In genomic region chr17:41973457-41973856, GRCh38 we compare ENCODE assay signal across 13 cellular contexts. TPM values are rescaled to one million over a fixed set of nuclear protein-coding genes. Genes with fewer than 3 reads are reported as not detected.
DNase-seq lines count a peak whose midpoint lies in the region; ATAC-seq and TF ChIP-seq lines count a peak whose summit lies in the region.
"Had no signal": no experiment of that assay in that cellular context is flagged by ENCODE, and none has a peak within 500 bp of the region (broad histone marks: within the 10 kb centered on the region; RNA-seq: fewer than 3 reads in every experiment).

No MANE protein-coding gene starts in this region.

- POLR2A ChIA-PET in CD8-positive, alpha-beta T cell (lab: Charles Lee): no interaction called here

- peak overlapping the region; percentile 42 to 100 (median 98) for H3K27ac ChIP-seq in dorsolateral prefrontal cortex
- H3K27ac ChIP-seq in tibial nerve: peak overlapping the region in 3 of 4 donors; percentile 63 to 97 (median 94)
- H3K27ac ChIP-seq in CD8-positive, alpha-beta T cell (ENCODE audit: low read depth, low read length): no peak overlapping the region

- peak overlapping the region; percentile 9 to 74 for H3K27ac Mint-ChIP-seq in activated naive CD4-positive, alpha-beta T cell treated with anti-CD3 and anti-CD28 coated beads, Interleukin-2, amount 50 U/mL, for 72 hours
- peak overlapping the region; percentile 87 to 88 for H3K27ac Mint-ChIP-seq in natural killer cell
- H3K27ac Mint-ChIP-seq in CD8-positive, alpha-beta T cell: no peak overlapping the region
- H3K27ac Mint-ChIP-seq: stimulated activated naive CD8-positive, alpha-beta T cell treated with anti-CD3 and anti-CD28 coated beads, Interleukin-15, Interleukin-2, amounts not matched to agents 100 ng/mL and 50 ng/mL, for 24 hours had no signal

- H3K4me3 ChIP-seq in dorsolateral prefrontal cortex: peak overlapping the region in 58 of 59 donors; percentile 8 to 99 (median 96)
- peak overlapping the region in 1 of 4 donors; percentile 99 for H3K4me3 ChIP-seq in tibial nerve
- no peak overlapping the region for H3K4me3 ChIP-seq in CD8-positive, alpha-beta T cell (ENCODE audit: low read depth, low read length)

- H3K36me3 ChIP-seq in tibial nerve: peaks cover 0 to 99% (median 32%) of the 10 kb centered on the region in 3 donors
- peaks cover 61% of the 10 kb centered on the region for H3K36me3 ChIP-seq in CD8-positive, alpha-beta T cell (ENCODE audit: insufficient read depth, low read length)

- peaks cover 0 to 93% (median 42%) of the 10 kb centered on the region in 4 donors for H3K4me1 ChIP-seq in tibial nerve
- peaks cover 7% of the 10 kb centered on the region for H3K4me1 ChIP-seq in CD8-positive, alpha-beta T cell (ENCODE audit: insufficient read depth, low read length)

- no peaks in the 10 kb centered on the region for H3K27me3 Mint-ChIP-seq in natural killer cell (ENCODE audit: low read depth in 2 of 2)
- no peaks in the 10 kb centered on the region for H3K27me3 Mint-ChIP-seq in CD8-positive, alpha-beta T cell (ENCODE audit: low read depth)
- H3K27me3 Mint-ChIP-seq: brain; stimulated activated naive CD8-positive, alpha-beta T cell treated with anti-CD3 and anti-CD28 coated beads, Interleukin-15, Interleukin-2, amounts not matched to agents 100 ng/mL and 50 ng/mL, for 24 hours had no signal

- intact Hi-C loops in dorsolateral prefrontal cortex (cut with DNase I) (loop anchor here in 1 of 2 donors (2.0 kb wide), 1 partner anchor 15 kb away; no protein-coding TSS in a partner anchor), natural killer cell (cut with micrococcal nuclease) (no loop called here)
- intact Hi-C loops in CD8-positive, alpha-beta T cell (cut with DNase I, micrococcal nuclease): no loop called here

- no peaks in the 10 kb centered on the region for H3K9me3 ChIP-seq in tibial nerve
- no peaks in the 10 kb centered on the region for H3K9me3 ChIP-seq in CD8-positive, alpha-beta T cell (ENCODE audit: low read length)

- TF ChIP-seq POLR2A in tibial nerve (IDR thresholded peaks at IDR 0.05): no peak

- CTCF ChIA-PET in CD8-positive, alpha-beta T cell (lab: Charles Lee): interaction anchor here (1.0 to 2.5 kb wide), 3 partner anchors 9 to 231 kb away, joined by 3 to 8 read pairs (median 6); no protein-coding TSS in a partner anchor

- peaks cover 21 to 38% of the 10 kb centered on the region in 2 donors for H3K4me1 Mint-ChIP-seq in natural killer cell
- H3K4me1 Mint-ChIP-seq in CD8-positive, alpha-beta T cell (ENCODE audit: low read depth): peaks cover 20% of the 10 kb centered on the region

- WGBS in tibial nerve, 2 donors: 52 to 59% methylated on average over 21 of the region's 21 CpGs

- no peak for TF ChIP-seq CTCF in dorsolateral prefrontal cortex (IDR thresholded peaks at IDR 0.05 in 54 of 56, conservative IDR thresholded peaks at IDR 0.05 in 2 of 56; ENCODE audit: low read depth in 1 of 56, partially characterized antibody in 56 of 56)
- no peak for TF ChIP-seq CTCF in natural killer cell (IDR thresholded peaks at IDR 0.05)
- no peak for TF ChIP-seq CTCF in tibial nerve (IDR thresholded peaks at IDR 0.05)
- no peak for TF ChIP-seq CTCF in CD8-positive, alpha-beta T cell (IDR thresholded peaks at IDR 0.05)

- H3K4me3 Mint-ChIP-seq in natural killer cell: peak overlapping the region; percentile 65
- no peak overlapping the region for H3K4me3 Mint-ChIP-seq in CD8-positive, alpha-beta T cell
- H3K4me3 Mint-ChIP-seq: brain; stimulated activated naive CD8-positive, alpha-beta T cell treated with anti-CD3 and anti-CD28 coated beads, Interleukin-15, Interleukin-2, amounts not matched to agents 100 ng/mL and 50 ng/mL, for 24 hours had no signal

- peaks cover 10 to 13% of the 10 kb centered on the region in 2 donors for H3K36me3 Mint-ChIP-seq in activated naive CD4-positive, alpha-beta T cell treated with anti-CD3 and anti-CD28 coated beads, Interleukin-2, amount 50 U/mL, for 72 hours
- no peaks in the 10 kb centered on the region for H3K36me3 Mint-ChIP-seq in natural killer cell
- peaks cover 76% of the 10 kb centered on the region for H3K36me3 Mint-ChIP-seq in CD8-positive, alpha-beta T cell

- H3K27me3 ChIP-seq in dorsolateral prefrontal cortex (no peaks in the 10 kb centered on the region), tibial nerve (no peaks in the 10 kb centered on the region)
- H3K27me3 ChIP-seq in CD8-positive, alpha-beta T cell (ENCODE audit: insufficient read depth, low read length): no peaks in the 10 kb centered on the region

- ATAC-seq in activated naive CD4-positive, alpha-beta T cell treated with anti-CD3 and anti-CD28 coated beads, Interleukin-2, amount 50 U/mL, for 72 hours: no peak
- ATAC-seq in natural killer cell (peak; percentile 51 to 85 (median 83)), GM19467 (IDR thresholded peaks at IDR 0.05; ENCODE audit: unreplicated experiment) (no peak)
- no peak for ATAC-seq in CD8-positive, alpha-beta T cell

- TF ChIP-seq EP300 in tibial nerve (IDR thresholded peaks at IDR 0.05): peak in 1 of 2 donors; percentile 17

- DNase-seq in activated naive CD4-positive, alpha-beta T cell treated with anti-CD3 and anti-CD28 coated beads, Interleukin-2, amount 50 U/mL, for 72 hours (ENCODE audit: low spot score in 2 of 2): no peak
- DNase-seq in activated naive CD4-positive, alpha-beta T cell treated with Interleukin-2 at 50 U/mL for 16 hours: no peak
- DNase-seq in dorsolateral prefrontal cortex (peak in 1 of 10 donors; percentile 45), natural killer cell (peak; percentile 38), tibial nerve (ENCODE audit: low spot score in 2 of 2) (no peak), DMS153 treated with DMSO at 0.1 percent for 48 hours (lab: John Stamatoyannopoulos, UW; ENCODE audit: unreplicated experiment) (no peak)
- DNase-seq in CD8-positive, alpha-beta T cell: no peak
- DNase-seq: activated T-cell treated with anti-CD3 and anti-CD28 coated beads for 4 hours, Karpas-422, RPMI8226 had no signal

- no peaks in the 10 kb centered on the region for H3K9me3 Mint-ChIP-seq in activated naive CD4-positive, alpha-beta T cell treated with anti-CD3 and anti-CD28 coated beads, Interleukin-2, amount 50 U/mL, for 72 hours
- no peaks in the 10 kb centered on the region for H3K9me3 Mint-ChIP-seq in natural killer cell
- H3K9me3 Mint-ChIP-seq in CD8-positive, alpha-beta T cell: no peaks in the 10 kb centered on the region
- H3K9me3 Mint-ChIP-seq: brain; stimulated activated naive CD8-positive, alpha-beta T cell treated with anti-CD3 and anti-CD28 coated beads, Interleukin-15, Interleukin-2, amounts not matched to agents 100 ng/mL and 50 ng/mL, for 24 hours had no signal

RNA-seq across cellular contexts. Expression of gene CNP, which starts 6.9 kb away (rescaled TPM):
- total RNA-seq in activated naive CD4-positive, alpha-beta T cell treated with anti-CD3 and anti-CD28 coated beads, Interleukin-2, amount 50 U/mL, for 72 hours: 10 to 100 TPM; 63.1 to 85.3 TPM
- 1,000 to 10,000 TPM in 25 of 120 experiments, 100 to 1,000 TPM in 95; 166 to 3,303 (median 637) TPM for total RNA-seq in dorsolateral prefrontal cortex
- total RNA-seq in natural killer cell: 10 to 100 TPM; 32.4 to 44.8 (median 38.2) TPM
- total RNA-seq in tibial nerve: 100 to 1,000 TPM; 174 to 345 (median 256) TPM
- total RNA-seq in CD8-positive, alpha-beta T cell: 10 to 100 TPM; 16.7 to 18.8 TPM

RNA-seq across cellular contexts. Expression of gene ODAD4, which starts 43.0 kb away (rescaled TPM):
- 1 to 10 TPM; 1.2 to 2.0 TPM for total RNA-seq in activated naive CD4-positive, alpha-beta T cell treated with anti-CD3 and anti-CD28 coated beads, Interleukin-2, amount 50 U/mL, for 72 hours
- total RNA-seq in dorsolateral prefrontal cortex (10 to 100 TPM in 1 of 120 experiments, 1 to 10 TPM in 119; 1.9 to 10.7 (median 5.1) TPM), natural killer cell (1 to 10 TPM in 1 of 3 donors, under 1 TPM in 2; 0.70 to 2.9 (median 0.95) TPM), tibial nerve (1 to 10 TPM; 3.7 to 5.4 (median 5.2) TPM)
- 1 to 10 TPM; 1.1 to 1.6 TPM for total RNA-seq in CD8-positive, alpha-beta T cell

RNA-seq across cellular contexts. Expression of gene DNAJC7, which starts 43.8 kb away (rescaled TPM):
- 100 to 1,000 TPM; 109 to 122 TPM for total RNA-seq in activated naive CD4-positive, alpha-beta T cell treated with anti-CD3 and anti-CD28 coated beads, Interleukin-2, amount 50 U/mL, for 72 hours
- 100 to 1,000 TPM in 114 of 120 experiments, 10 to 100 TPM in 6; 88.3 to 157 (median 125) TPM for total RNA-seq in dorsolateral prefrontal cortex
- total RNA-seq in natural killer cell: 100 to 1,000 TPM; 123 to 159 (median 149) TPM
- total RNA-seq in tibial nerve: 10 to 100 TPM; 56.6 to 90.2 (median 71.8) TPM
- 100 to 1,000 TPM; 124 to 134 TPM for total RNA-seq in CD8-positive, alpha-beta T cell

RNA-seq across cellular contexts. Expression of gene NKIRAS2, which starts 46.4 kb away (rescaled TPM):
- 10 to 100 TPM; 16.7 to 17.5 TPM for total RNA-seq in activated naive CD4-positive, alpha-beta T cell treated with anti-CD3 and anti-CD28 coated beads, Interleukin-2, amount 50 U/mL, for 72 hours
- total RNA-seq in dorsolateral prefrontal cortex: 10 to 100 TPM in 106 of 120 experiments, 1 to 10 TPM in 14; 8.1 to 21.5 (median 12.5) TPM
- total RNA-seq in natural killer cell: 10 to 100 TPM; 17.5 to 20.9 (median 19.3) TPM
- total RNA-seq in tibial nerve: 10 to 100 TPM; 17.7 to 39.9 (median 23.8) TPM
- total RNA-seq in CD8-positive, alpha-beta T cell: 10 to 100 TPM; 13.2 to 14.8 TPM

RNA-seq across cellular contexts. Expression of gene ACLY, which starts 54.7 kb away (rescaled TPM):
- 100 to 1,000 TPM; 140 to 187 TPM for total RNA-seq in activated naive CD4-positive, alpha-beta T cell treated with anti-CD3 and anti-CD28 coated beads, Interleukin-2, amount 50 U/mL, for 72 hours
- 100 to 1,000 TPM in 13 of 120 experiments, 10 to 100 TPM in 107; 51.8 to 126 (median 85.4) TPM for total RNA-seq in dorsolateral prefrontal cortex
- 100 to 1,000 TPM in 2 of 3 donors, 10 to 100 TPM in 1; 86.5 to 106 (median 106) TPM for total RNA-seq in natural killer cell
- 100 to 1,000 TPM in 1 of 4 donors, 10 to 100 TPM in 3; 62.8 to 102 (median 72.6) TPM for total RNA-seq in tibial nerve
- total RNA-seq in CD8-positive, alpha-beta T cell: 10 to 100 TPM; 24.9 to 25.0 TPM

Comparison
In these comparisons a context has a peak if more than half of its experiments do, and no peak if none do; other contexts are left out.
1. ATAC-seq: peak in natural killer cell (3 of 3); none in activated naive CD4-positive, alpha-beta T cell treated with anti-CD3 and anti-CD28 coated beads, Interleukin-2, amount 50 U/mL, for 72 hours (0 of 2), GM19467 (single experiment) and CD8-positive, alpha-beta T cell (single experiment).